ENCODE assay signal across 21 cellular contexts in the genomic region with DNA sequence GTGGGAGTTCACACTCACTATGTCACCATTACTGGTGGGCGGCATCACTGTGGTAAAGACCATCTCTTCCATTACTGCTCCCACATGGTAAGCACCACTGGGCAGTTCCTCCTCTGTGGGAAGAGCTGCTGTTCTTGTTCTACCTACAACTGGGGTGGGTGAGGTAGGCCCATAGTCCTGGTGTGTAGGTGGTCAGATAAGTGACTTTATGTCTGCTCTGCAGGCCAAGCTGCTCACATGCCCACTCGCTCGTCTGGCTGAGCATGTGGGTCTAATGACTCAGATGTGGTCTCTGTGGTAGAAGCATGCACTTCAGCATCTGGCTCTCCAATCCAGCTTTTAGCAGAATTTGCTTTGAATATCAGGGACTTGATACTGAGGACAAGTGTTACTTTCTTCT.
DNase-seq lines count a peak whose midpoint lies in the region; ATAC-seq, FAIRE-seq and TF ChIP-seq lines count a peak whose summit lies in the region.
"Had no signal": no experiment of that assay in that cellular context is flagged by ENCODE, and none has a peak within 500 bp of the region (broad histone marks: within the 10 kb centered on the region; RNA-seq: fewer than 3 reads in every experiment).

No MANE protein-coding gene starts in this region.

- no peaks in the 10 kb centered on the region for H3K4me1 ChIP-seq in astrocyte (ENCODE audit: insufficient read depth, low read length)
- H3K4me1 ChIP-seq: stomach had no signal

- no peak for FAIRE-seq in astrocyte (lab: Jason Lieb, UNC)
- FAIRE-seq: small intestine had no signal

- H3K4me2 ChIP-seq in astrocyte (ENCODE audit: low read length), result no peak overlapping the region

- no peaks in the 10 kb centered on the region for H3K4me1 Mint-ChIP-seq in activated CD4-positive, alpha-beta T cell treated with anti-CD3 and anti-CD28 coated beads, Interleukin-2, amount 10 ng/mL, durations not matched to agents 7 days and 5 days
- H3K4me1 Mint-ChIP-seq in astrocyte (ENCODE audit: low read depth, unreplicated experiment), result peaks cover 30% of the 10 kb centered on the region
- no peaks in the 10 kb centered on the region for H3K4me1 Mint-ChIP-seq in stimulated activated effector memory CD8-positive, alpha-beta T cell treated with anti-CD3 and anti-CD28 coated beads, Interleukin-12 subunit alpha, Interleukin-12 subunit beta, amount 100 ng/mL, for 72 hours
- H3K4me1 Mint-ChIP-seq: activated B cell treated with CpG ODN at 0.5 μM for 24 hours; central memory CD8-positive, alpha-beta T cell; naive thymus-derived CD8-positive, alpha-beta T cell; T-cell had no signal

- no peak overlapping the region for H2AFZ ChIP-seq in astrocyte (ENCODE audit: low read depth, low read length)

- no peak overlapping the region for H3K4me3 Mint-ChIP-seq in activated CD4-positive, alpha-beta T cell treated with anti-CD3 and anti-CD28 coated beads, Interleukin-2, amount 10 ng/mL, durations not matched to agents 7 days and 5 days
- no peak overlapping the region for H3K4me3 Mint-ChIP-seq in astrocyte (ENCODE audit: unreplicated experiment)
- no peak overlapping the region for H3K4me3 Mint-ChIP-seq in stimulated activated effector memory CD8-positive, alpha-beta T cell treated with anti-CD3 and anti-CD28 coated beads, Interleukin-12 subunit alpha, Interleukin-12 subunit beta, amount 100 ng/mL, for 72 hours
- H3K4me3 Mint-ChIP-seq: activated B cell treated with CpG ODN at 0.5 μM for 24 hours; activated T-cell treated with anti-CD3 and anti-CD28 coated beads, Interleukin-2, amount 50 U/mL, for 4 hours; CD8-positive, alpha-beta T cell; central memory CD8-positive, alpha-beta T cell; effector memory CD8-positive, alpha-beta T cell; naive thymus-derived CD8-positive, alpha-beta T cell; T-cell had no signal

- CTCF ChIA-PET in activated CD4-positive, alpha-beta T cell treated with anti-CD3 and anti-CD28 coated beads, Interleukin-2, amount 10 ng/mL, durations not matched to agents 7 days and 5 days (lab: Charles Lee), result no interaction called here

- H4K20me1 ChIP-seq in astrocyte (ENCODE audit: insufficient read depth, low read length), result no peaks in the 10 kb centered on the region

- no peak overlapping the region for H3K27ac Mint-ChIP-seq in activated CD4-positive, alpha-beta T cell treated with anti-CD3 and anti-CD28 coated beads, Interleukin-2, amount 10 ng/mL, durations not matched to agents 7 days and 5 days
- H3K27ac Mint-ChIP-seq in astrocyte (ENCODE audit: unreplicated experiment), result peak overlapping the region; percentile 2
- no peak overlapping the region for H3K27ac Mint-ChIP-seq in stimulated activated effector memory CD8-positive, alpha-beta T cell treated with anti-CD3 and anti-CD28 coated beads, Interleukin-12 subunit alpha, Interleukin-12 subunit beta, amount 100 ng/mL, for 72 hours
- H3K27ac Mint-ChIP-seq: activated B cell treated with CpG ODN at 0.5 μM for 24 hours; CD8-positive, alpha-beta T cell; effector memory CD8-positive, alpha-beta T cell; naive thymus-derived CD8-positive, alpha-beta T cell; T-cell had no signal

- H3K9ac ChIP-seq in astrocyte (ENCODE audit: low read length), result no peak overlapping the region

- H3K9me3 Mint-ChIP-seq in activated CD4-positive, alpha-beta T cell treated with anti-CD3 and anti-CD28 coated beads, Interleukin-2, amount 10 ng/mL, durations not matched to agents 7 days and 5 days, result no peaks in the 10 kb centered on the region
- H3K9me3 Mint-ChIP-seq in astrocyte (ENCODE audit: unreplicated experiment), result peaks cover 1% of the 10 kb centered on the region
- no peaks in the 10 kb centered on the region for H3K9me3 Mint-ChIP-seq in stimulated activated effector memory CD8-positive, alpha-beta T cell treated with anti-CD3 and anti-CD28 coated beads, Interleukin-12 subunit alpha, Interleukin-12 subunit beta, amount 100 ng/mL, for 72 hours
- H3K9me3 Mint-ChIP-seq: activated B cell treated with CpG ODN at 0.5 μM for 24 hours; activated T-cell treated with anti-CD3 and anti-CD28 coated beads, Interleukin-2, amount 50 U/mL, for 4 hours; CD8-positive, alpha-beta T cell; central memory CD8-positive, alpha-beta T cell; effector memory CD8-positive, alpha-beta T cell; naive thymus-derived CD8-positive, alpha-beta T cell; T-cell had no signal

- no peaks in the 10 kb centered on the region for H3K36me3 ChIP-seq in astrocyte (ENCODE audit: insufficient read depth, low read length)
- H3K36me3 ChIP-seq: heart right ventricle, stomach had no signal

- POLR2A ChIA-PET in activated CD4-positive, alpha-beta T cell treated with anti-CD3 and anti-CD28 coated beads, Interleukin-2, amount 10 ng/mL, durations not matched to agents 7 days and 5 days (lab: Charles Lee), result no interaction called here

- DNase-seq in activated CD4-positive, alpha-beta T cell treated with anti-CD3 and anti-CD28 coated beads, Interleukin-2, amount 50 U/mL, for 48 hours, result peak; percentile 0 to 8
- DNase-seq in activated CD4-positive, alpha-beta T cell treated with anti-CD3 and anti-CD28 coated beads, Interleukin-2, amount 10 ng/mL, durations not matched to agents 7 days and 5 days, result no peak
- DNase-seq in LHCN-M2 (ENCODE audit: low read depth) (peak; percentile 1), astrocyte (ENCODE audit: low read depth) (peak; percentile 52), NCI-H774 (lab: John Stamatoyannopoulos, UW) (no peak)
- DNase-seq in stimulated activated effector memory CD8-positive, alpha-beta T cell treated with anti-CD3 and anti-CD28 coated beads, Interleukin-12 subunit alpha, Interleukin-12 subunit beta, amount 100 ng/mL, for 72 hours (ENCODE audit: low spot score in 2 of 2), result no peak
- DNase-seq: activated B cell treated with CpG ODN at 0.5 μM for 24 hours; activated T-cell treated with anti-CD3 and anti-CD28 coated beads, Interleukin-2, amount 50 U/mL, for 4 hours; CD8-positive, alpha-beta T cell; effector memory CD8-positive, alpha-beta T cell; heart right ventricle; islet precursor cell; naive thymus-derived CD8-positive, alpha-beta T cell; NCI-H187; small intestine; stomach; T-cell had no signal

- H3K27ac ChIP-seq in astrocyte (ENCODE audit: low read depth, low read length), result no peak overlapping the region
- H3K27ac ChIP-seq: heart right ventricle, stomach had no signal

- no peaks in the 10 kb centered on the region for H3K9me3 ChIP-seq in astrocyte (ENCODE audit: insufficient read depth, low read depth, low read length)
- H3K9me3 ChIP-seq: heart right ventricle, stomach had no signal

- H3K27me3 ChIP-seq in astrocyte (ENCODE audit: insufficient read depth, low read length), result no peaks in the 10 kb centered on the region
- H3K27me3 ChIP-seq: stomach had no signal

- H3K27me3 Mint-ChIP-seq in activated CD4-positive, alpha-beta T cell treated with anti-CD3 and anti-CD28 coated beads, Interleukin-2, amount 10 ng/mL, durations not matched to agents 7 days and 5 days, result peaks cover 11% of the 10 kb centered on the region
- no peaks in the 10 kb centered on the region for H3K27me3 Mint-ChIP-seq in astrocyte (ENCODE audit: low read depth, unreplicated experiment)

- peak; percentile 79 for ATAC-seq in stimulated activated effector memory CD8-positive, alpha-beta T cell treated with anti-CD3 and anti-CD28 coated beads, Interleukin-12 subunit alpha, Interleukin-12 subunit beta, amount 100 ng/mL, for 72 hours
- ATAC-seq in HG02610 (IDR thresholded peaks at IDR 0.05; ENCODE audit: unreplicated experiment) (no peak), GM21786 (IDR thresholded peaks at IDR 0.05; ENCODE audit: unreplicated experiment) (no peak)
- ATAC-seq: CD8-positive, alpha-beta T cell; effector memory CD8-positive, alpha-beta T cell; heart right ventricle; naive thymus-derived CD8-positive, alpha-beta T cell; Right ventricle myocardium inferior; T-cell had no signal

- H3K79me2 ChIP-seq in astrocyte (ENCODE audit: insufficient read depth, low read length), result no peaks in the 10 kb centered on the region

- no peak overlapping the region for H3K4me3 ChIP-seq in astrocyte (ENCODE audit: insufficient read depth, low read depth, low read length)
- H3K4me3 ChIP-seq: heart right ventricle, stomach had no signal

- H3K36me3 Mint-ChIP-seq in activated CD4-positive, alpha-beta T cell treated with anti-CD3 and anti-CD28 coated beads, Interleukin-2, amount 10 ng/mL, durations not matched to agents 7 days and 5 days (ENCODE audit: low read depth), result no peaks in the 10 kb centered on the region
- no peaks in the 10 kb centered on the region for H3K36me3 Mint-ChIP-seq in astrocyte (ENCODE audit: low read depth, unreplicated experiment)
- H3K36me3 Mint-ChIP-seq in stimulated activated effector memory CD8-positive, alpha-beta T cell treated with anti-CD3 and anti-CD28 coated beads, Interleukin-12 subunit alpha, Interleukin-12 subunit beta, amount 100 ng/mL, for 72 hours, result no peaks in the 10 kb centered on the region
- H3K36me3 Mint-ChIP-seq: CD8-positive, alpha-beta T cell; naive thymus-derived CD8-positive, alpha-beta T cell; T-cell had no signal

- TF ChIP-seq CTCF in astrocyte (IDR thresholded peaks at IDR 0.05; ENCODE audit: insufficient read depth, low read depth, low read length), result no peak

Comparison
In these comparisons a context has a peak if more than half of its experiments do, and no peak if none do; other contexts are left out.
1. DNase-seq: peak in activated CD4-positive, alpha-beta T cell treated with anti-CD3 and anti-CD28 coated beads, Interleukin-2, amount 50 U/mL, for 48 hours (2 of 2), LHCN-M2 (single experiment) and astrocyte (single experiment); none in activated CD4-positive, alpha-beta T cell treated with anti-CD3 and anti-CD28 coated beads, Interleukin-2, amount 10 ng/mL, durations not matched to agents 7 days and 5 days (single experiment), stimulated activated effector memory CD8-positive, alpha-beta T cell treated with anti-CD3 and anti-CD28 coated beads, Interleukin-12 subunit alpha, Interleukin-12 subunit beta, amount 100 ng/mL, for 72 hours (0 of 2) and NCI-H774 (single experiment).